In the genomic region with DNA sequence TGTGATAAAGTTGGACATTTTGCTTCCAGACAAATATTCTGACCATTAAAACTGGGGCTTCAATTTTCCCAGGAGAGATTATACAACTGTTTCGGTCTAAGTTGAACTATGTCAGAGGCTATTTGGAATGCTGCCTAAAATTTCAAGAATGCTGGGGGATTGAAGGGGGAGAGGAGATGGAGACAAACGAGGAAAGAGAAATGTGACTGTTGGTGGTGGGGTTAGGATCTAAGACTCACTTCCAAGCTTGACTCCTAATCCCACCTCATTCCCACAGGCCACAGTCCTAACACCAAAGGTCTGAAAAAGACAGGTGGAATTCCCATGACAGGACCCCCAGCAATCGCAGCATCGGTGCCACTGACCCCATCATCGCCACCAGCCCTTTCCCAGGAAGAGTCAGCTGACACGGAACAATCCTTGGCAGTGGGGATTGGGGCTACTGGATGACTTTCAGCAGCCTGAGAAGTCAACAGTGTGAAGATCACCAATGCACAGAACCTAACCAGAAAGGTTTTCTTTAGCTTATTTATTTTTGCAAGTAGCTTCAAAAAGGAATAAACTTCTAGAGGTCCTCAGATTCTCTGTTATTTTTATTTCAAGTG, we compare ENCODE assay signal across 17 cellular contexts.
A peak's percentile ranks its signal among the peaks of the same experiment; 100 is the strongest.
DNase-seq lines count a peak whose midpoint lies in the region; TF ChIP-seq lines count a peak whose summit lies in the region.
"Had no signal": no experiment of that assay in that cellular context is flagged by ENCODE, and none has a peak within 500 bp of the region (broad histone marks: within the 10 kb centered on the region; RNA-seq: fewer than 3 reads in every experiment).

No MANE protein-coding gene starts in this region.

- H3K4me3 Mint-ChIP-seq in mesothelial cell of epicardium, result no peak overlapping the region
- no peak overlapping the region for H3K4me3 Mint-ChIP-seq in activated naive CD4-positive, alpha-beta T cell treated with anti-CD3 and anti-CD28 coated beads, Interleukin-2, amount 10 ng/mL, durations not matched to agents 7 days and 5 days
- H3K4me3 Mint-ChIP-seq: activated T-cell treated with anti-CD3 and anti-CD28 coated beads, Interleukin-2, amount 50 U/mL, for 4 hours had no signal

- no peaks in the 10 kb centered on the region for H3K36me3 ChIP-seq in tibial nerve
- H3K36me3 ChIP-seq: prostate gland had no signal

- H3K27ac ChIP-seq in tibial nerve, result peak overlapping the region; percentile 64 to 94 (median 82)
- H3K27ac ChIP-seq: GM23248, prostate gland, SK-N-MC had no signal

- no peaks in the 10 kb centered on the region for H3K9me3 ChIP-seq in tibial nerve
- H3K9me3 ChIP-seq: prostate gland had no signal

- CTCF ChIA-PET in activated naive CD4-positive, alpha-beta T cell treated with anti-CD3 and anti-CD28 coated beads, Interleukin-2, amount 10 ng/mL, durations not matched to agents 7 days and 5 days (lab: Charles Lee), result no interaction called here

- TF ChIP-seq EP300 in tibial nerve (IDR thresholded peaks at IDR 0.05), result no peak

- H3K27ac Mint-ChIP-seq in mesothelial cell of epicardium, result peak overlapping the region; percentile 96
- H3K27ac Mint-ChIP-seq in activated naive CD4-positive, alpha-beta T cell treated with anti-CD3 and anti-CD28 coated beads, Interleukin-2, amount 10 ng/mL, durations not matched to agents 7 days and 5 days, result no peak overlapping the region

- 22 to 30% methylated on average over 6 of the region's 6 CpGs for WGBS in tibial nerve, 2 donors

- H3K27me3 ChIP-seq in tibial nerve, result no peaks in the 10 kb centered on the region

- H3K4me1 Mint-ChIP-seq in mesothelial cell of epicardium, result peaks cover 56% of the 10 kb centered on the region
- H3K4me1 Mint-ChIP-seq in activated naive CD4-positive, alpha-beta T cell treated with anti-CD3 and anti-CD28 coated beads, Interleukin-2, amount 10 ng/mL, durations not matched to agents 7 days and 5 days, result no peaks in the 10 kb centered on the region

- no peak for TF ChIP-seq CTCF in fibroblast of the aortic adventitia (IDR thresholded peaks at IDR 0.05; ENCODE audit: insufficient read depth, low read length)
- no peak for TF ChIP-seq CTCF in mesothelial cell of epicardium (IDR thresholded peaks at IDR 0.05; ENCODE audit: unreplicated experiment)
- no peak for TF ChIP-seq CTCF in tibial nerve (IDR thresholded peaks at IDR 0.05)

- no peak for TF ChIP-seq POLR2A in tibial nerve (IDR thresholded peaks at IDR 0.05)

- H3K4me3 ChIP-seq in fibroblast of the aortic adventitia (ENCODE audit: low read depth, low read length) (no peak overlapping the region), tibial nerve (no peak overlapping the region)
- H3K4me3 ChIP-seq: GM23248, lung, prostate gland, SK-N-MC had no signal

- H3K9me3 Mint-ChIP-seq in mesothelial cell of epicardium, result no peaks in the 10 kb centered on the region
- no peaks in the 10 kb centered on the region for H3K9me3 Mint-ChIP-seq in activated naive CD4-positive, alpha-beta T cell treated with anti-CD3 and anti-CD28 coated beads, Interleukin-2, amount 10 ng/mL, durations not matched to agents 7 days and 5 days
- H3K9me3 Mint-ChIP-seq: activated T-cell treated with anti-CD3 and anti-CD28 coated beads, Interleukin-2, amount 50 U/mL, for 4 hours had no signal

- no peaks in the 10 kb centered on the region for H3K36me3 Mint-ChIP-seq in mesothelial cell of epicardium
- H3K36me3 Mint-ChIP-seq in activated naive CD4-positive, alpha-beta T cell treated with anti-CD3 and anti-CD28 coated beads, Interleukin-2, amount 10 ng/mL, durations not matched to agents 7 days and 5 days, result no peaks in the 10 kb centered on the region

- peak; percentile 68 for DNase-seq in astrocyte of the hippocampus (ENCODE audit: low read depth, low spot score)
- DNase-seq in fibroblast of the aortic adventitia (ENCODE audit: low read depth), result peak; percentile 62
- no peak for DNase-seq in mesothelial cell of epicardium (ENCODE audit: low spot score in 2 of 2, unreplicated experiment in 2 of 2)
- no peak for DNase-seq in tibial nerve (ENCODE audit: low spot score in 2 of 2)
- DNase-seq in SW 1271 (lab: John Stamatoyannopoulos, UW), result no peak
- no peak for DNase-seq in activated naive CD4-positive, alpha-beta T cell treated with anti-CD3 and anti-CD28 coated beads, Interleukin-2, amount 10 ng/mL, durations not matched to agents 7 days and 5 days
- no peak for DNase-seq in NCI-H128 (lab: John Stamatoyannopoulos, UW; ENCODE audit: unreplicated experiment)
- DNase-seq in NCI-H187 (lab: John Stamatoyannopoulos, UW), result no peak
- DNase-seq: activated CD4-positive, CD25-positive, alpha-beta regulatory T cell treated with anti-CD3 and anti-CD28 coated beads, Interleukin-2, amount 50 U/mL, for 72 hours; activated T-cell treated with anti-CD3 and anti-CD28 coated beads, Interleukin-2, amount 50 U/mL, for 4 hours; COR-L47; foreskin fibroblast; GM23248; NCI-H1092 had no signal

- H3K27me3 Mint-ChIP-seq in mesothelial cell of epicardium (ENCODE audit: low read depth), result no peaks in the 10 kb centered on the region
- peaks cover 4% of the 10 kb centered on the region for H3K27me3 Mint-ChIP-seq in activated naive CD4-positive, alpha-beta T cell treated with anti-CD3 and anti-CD28 coated beads, Interleukin-2, amount 10 ng/mL, durations not matched to agents 7 days and 5 days

- peaks cover 0 to 94% (median 45%) of the 10 kb centered on the region in 4 donors for H3K4me1 ChIP-seq in tibial nerve
- H3K4me1 ChIP-seq: prostate gland had no signal

Comparison
In these comparisons a context has a peak if more than half of its experiments do, and no peak if none do; other contexts are left out.
1. DNase-seq: peak in astrocyte of the hippocampus (single experiment) and fibroblast of the aortic adventitia (single experiment); none in mesothelial cell of epicardium (0 of 2), tibial nerve (0 of 2), SW 1271 (0 of 2), activated naive CD4-positive, alpha-beta T cell treated with anti-CD3 and anti-CD28 coated beads, Interleukin-2, amount 10 ng/mL, durations not matched to agents 7 days and 5 days (single experiment), NCI-H128 (single experiment) and NCI-H187 (0 of 2).